In the genomic region with DNA sequence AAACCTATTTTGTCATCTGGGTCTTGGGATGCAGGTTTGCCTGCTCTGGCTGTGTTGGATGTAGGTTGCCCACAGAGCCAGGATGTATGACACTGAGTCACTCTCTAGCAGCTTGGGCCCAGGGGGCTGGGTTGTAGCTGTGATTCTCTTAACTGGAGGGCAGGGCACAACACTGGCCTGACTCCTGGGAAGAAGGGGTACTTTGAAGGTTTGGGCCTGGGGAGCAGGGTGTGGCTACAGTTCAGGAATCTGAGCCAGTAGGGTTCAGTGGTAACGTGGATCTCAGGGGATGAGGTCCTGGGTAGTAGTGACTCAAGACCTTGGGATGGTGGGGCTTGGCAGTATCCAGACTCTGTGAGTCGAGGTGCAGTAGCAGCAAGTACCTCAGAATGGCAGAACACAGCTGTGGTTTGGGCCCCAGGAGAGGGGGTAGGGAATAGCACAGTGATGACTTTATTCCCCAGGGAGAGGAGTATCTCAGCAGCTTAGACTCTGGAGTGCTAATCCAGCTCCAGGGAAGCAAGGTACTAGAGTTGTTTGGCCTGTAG, we compare ENCODE assay signal across 10 cellular contexts. TPM values are rescaled to one million over a fixed set of nuclear protein-coding genes. Genes with fewer than 3 reads are reported as not detected.
A peak's percentile ranks its signal among the peaks of the same experiment; 100 is the strongest.
DNase-seq lines count a peak whose midpoint lies in the region; ATAC-seq and TF ChIP-seq lines count a peak whose summit lies in the region.
"Had no signal": no experiment of that assay in that cellular context is flagged by ENCODE, and none has a peak within 500 bp of the region (broad histone marks: within the 10 kb centered on the region; RNA-seq: fewer than 3 reads in every experiment).

No MANE protein-coding gene starts in this region.

- H2AFZ ChIP-seq in DND-41 (ENCODE audit: low read depth, low read length) = no peak overlapping the region
- H2AFZ ChIP-seq in neuronal stem cell (ENCODE audit: low read length) = no peak overlapping the region

- peaks cover 15% of the 10 kb centered on the region for H3K9me3 ChIP-seq in DND-41 (ENCODE audit: insufficient read depth, low read length, severe bottlenecking)
- H3K9me3 ChIP-seq in MG63 = peaks cover 18% of the 10 kb centered on the region
- peaks cover 0 to 18% of the 10 kb centered on the region in 2 donors for H3K9me3 ChIP-seq in neuronal stem cell (replicated peaks in 1 of 2; ENCODE audit: control insufficient read depth in 2 of 2, insufficient read depth in 1 of 2, low read depth in 1 of 2, low read length in 2 of 2)
- no peaks in the 10 kb centered on the region for H3K9me3 ChIP-seq in testis

- TF ChIP-seq CTCF in DND-41 (IDR thresholded peaks at IDR 0.05; ENCODE audit: borderline replicate concordance, extremely low read depth, low read length, poor library complexity, severe bottlenecking) (no peak), coronary artery (IDR thresholded peaks at IDR 0.05) (no peak), testis (IDR thresholded peaks at IDR 0.05) (no peak)

- no peak overlapping the region for H3K4me3 ChIP-seq in DND-41 (ENCODE audit: low read depth in 1 of 2, low read length in 2 of 2)
- no peak overlapping the region for H3K4me3 ChIP-seq in MG63
- H3K4me3 ChIP-seq in coronary artery = peak overlapping the region; percentile 8
- no peak overlapping the region for H3K4me3 ChIP-seq in neuronal stem cell (ENCODE audit: low read length in 2 of 2)
- H3K4me3 ChIP-seq in testis = no peak overlapping the region

- peak overlapping the region; percentile 31 for H3K23ac ChIP-seq in neuronal stem cell (ENCODE audit: low read depth, low read length, poor library complexity)

- H3K36me3 ChIP-seq in DND-41 (ENCODE audit: insufficient read depth, low read length) (peaks cover 12% of the 10 kb centered on the region; the same call in 1 of the 2 replicates), MG63 (peaks cover 23% of the 10 kb centered on the region), neuronal stem cell (replicated peaks in 1 of 2; ENCODE audit: control insufficient read depth in 2 of 2, insufficient read depth in 2 of 2, low read length in 2 of 2) (no peaks in the 10 kb centered on the region), testis (ENCODE audit: low read depth, missing control alignments) (no peaks in the 10 kb centered on the region)

- no peak overlapping the region for H2AK5ac ChIP-seq in neuronal stem cell (ENCODE audit: low read depth, low read length)

- H2BK5ac ChIP-seq in neuronal stem cell (ENCODE audit: low read length) = no peak overlapping the region

- H3K79me2 ChIP-seq in DND-41 (ENCODE audit: insufficient read depth, low read length) = peaks cover 97% of the 10 kb centered on the region

- H3K36me3 Mint-ChIP-seq in activated T-helper 1 cell treated with anti-CD3 and anti-CD28 coated beads, Interleukin-12 subunit alpha, Interleukin-12 subunit beta, Interleukin-2, Interleukin-4 antibody, amounts not matched to agents 30 ng/mL and 10 ng/mL and 1 ng/mL, durations not matched to agents 14 hours and 24 hours and 36 hours (ENCODE audit: low read depth) = peaks cover 28% of the 10 kb centered on the region

- H3K14ac ChIP-seq in neuronal stem cell (ENCODE audit: low read length) = peak overlapping the region; percentile 73

- H2BK120ac ChIP-seq in neuronal stem cell (ENCODE audit: low read depth, low read length) = no peak overlapping the region

- H3K4me2 ChIP-seq in DND-41 (ENCODE audit: insufficient read depth, low read length) = no peak overlapping the region
- H3K4me2 ChIP-seq in neuronal stem cell (ENCODE audit: insufficient read depth, low read length, poor library complexity, severe bottlenecking) = no peak overlapping the region

- no peak overlapping the region for H2BK12ac ChIP-seq in neuronal stem cell (ENCODE audit: low read length)

- H3K9ac ChIP-seq in DND-41 (ENCODE audit: low read depth, low read length) (no peak overlapping the region), neuronal stem cell (ENCODE audit: low read depth, low read length, poor library complexity) (no peak overlapping the region)

- no peak for TF ChIP-seq POLR2A in testis (IDR thresholded peaks at IDR 0.05)

- no peak overlapping the region for H4K91ac ChIP-seq in neuronal stem cell (ENCODE audit: low read depth, low read length, poor library complexity)

- no peak overlapping the region for H3K4ac ChIP-seq in neuronal stem cell (ENCODE audit: low read length)

- no peak overlapping the region for H3K18ac ChIP-seq in neuronal stem cell (ENCODE audit: low read length)

- H3K9me3 Mint-ChIP-seq in activated T-helper 1 cell treated with anti-CD3 and anti-CD28 coated beads, Interleukin-12 subunit alpha, Interleukin-12 subunit beta, Interleukin-2, Interleukin-4 antibody, amounts not matched to agents 30 ng/mL and 10 ng/mL and 1 ng/mL, durations not matched to agents 14 hours and 24 hours and 36 hours = peaks cover 27% of the 10 kb centered on the region

- H3K27ac ChIP-seq in DND-41 (ENCODE audit: low read length) = no peak overlapping the region; the same call in 1 of the 2 replicates
- no peak overlapping the region for H3K27ac ChIP-seq in coronary artery
- no peak overlapping the region for H3K27ac ChIP-seq in neuronal stem cell (replicated peaks; ENCODE audit: low read length)
- H3K27ac ChIP-seq in testis = no peak overlapping the region

- no peak overlapping the region for H4K8ac ChIP-seq in neuronal stem cell (ENCODE audit: low read depth, low read length)

- intact Hi-C loops in activated T-helper 1 cell treated with anti-CD3 and anti-CD28 coated beads, Interleukin-12 subunit alpha, Interleukin-12 subunit beta, Interleukin-2, Interleukin-4 antibody, amounts not matched to agents 30 ng/mL and 10 ng/mL and 1 ng/mL, durations not matched to agents 14 hours and 24 hours and 36 hours (cut with micrococcal nuclease) = no loop called here
- intact Hi-C loops in testis (cut with DNase I; ENCODE audit: low total_unique reads) = no loop called here

- H4K20me1 ChIP-seq in DND-41 (ENCODE audit: insufficient read depth, low read length) = peaks cover 30% of the 10 kb centered on the region

- H3K27ac Mint-ChIP-seq in activated T-helper 1 cell treated with anti-CD3 and anti-CD28 coated beads, Interleukin-12 subunit alpha, Interleukin-12 subunit beta, Interleukin-2, Interleukin-4 antibody, amounts not matched to agents 30 ng/mL and 10 ng/mL and 1 ng/mL, durations not matched to agents 14 hours and 24 hours and 36 hours = no peak overlapping the region

- no CpG with 5 or more reads among the region's 2 CpGs for WGBS in neuronal stem cell (ENCODE audit: extremely low coverage in 2 of 2, insufficient read length in 2 of 2, insufficient replicate concordance in 1 of 2), 2 donors
- 75 to 93% methylated on average over 2 of the region's 2 CpGs for WGBS in testis, 2 donors

- H3K4me1 ChIP-seq in DND-41 (ENCODE audit: insufficient read depth, low read length) = no peaks in the 10 kb centered on the region
- no peaks in the 10 kb centered on the region for H3K4me1 ChIP-seq in neuronal stem cell (ENCODE audit: control insufficient read depth in 2 of 2, insufficient read depth in 1 of 2, low read depth in 1 of 2, low read length in 2 of 2)
- H3K4me1 ChIP-seq in testis = no peaks in the 10 kb centered on the region

- ATAC-seq in DND-41 (ENCODE audit: insufficient read depth, low read depth) = peak; percentile 48; the same call in 2 of the 3 replicates
- ATAC-seq in HG03095 (IDR thresholded peaks at IDR 0.05; ENCODE audit: unreplicated experiment) = no peak
- ATAC-seq: left colon had no signal

- peaks cover 8% of the 10 kb centered on the region for H3K79me1 ChIP-seq in neuronal stem cell (ENCODE audit: low read depth, low read length)

- H3K27me3 ChIP-seq in DND-41 (ENCODE audit: insufficient read depth, low read length, poor library complexity) = no peaks in the 10 kb centered on the region
- no peaks in the 10 kb centered on the region for H3K27me3 ChIP-seq in MG63
- H3K27me3 ChIP-seq in neuronal stem cell (ENCODE audit: control insufficient read depth in 3 of 3, insufficient read depth in 3 of 3, low read depth in 1 of 3, low read length in 3 of 3) = no peaks in the 10 kb centered on the region
- H3K27me3 ChIP-seq in testis = no peaks in the 10 kb centered on the region

- peaks cover 19% of the 10 kb centered on the region for H3K4me1 Mint-ChIP-seq in activated T-helper 1 cell treated with anti-CD3 and anti-CD28 coated beads, Interleukin-12 subunit alpha, Interleukin-12 subunit beta, Interleukin-2, Interleukin-4 antibody, amounts not matched to agents 30 ng/mL and 10 ng/mL and 1 ng/mL, durations not matched to agents 14 hours and 24 hours and 36 hours (ENCODE audit: low read depth)

- H3K27me3 Mint-ChIP-seq in activated T-helper 1 cell treated with anti-CD3 and anti-CD28 coated beads, Interleukin-12 subunit alpha, Interleukin-12 subunit beta, Interleukin-2, Interleukin-4 antibody, amounts not matched to agents 30 ng/mL and 10 ng/mL and 1 ng/mL, durations not matched to agents 14 hours and 24 hours and 36 hours (ENCODE audit: insufficient read depth) = no peaks in the 10 kb centered on the region

- no peak for DNase-seq in DND-41
- peak; percentile 80 for DNase-seq in MG63
- DNase-seq in coronary artery (ENCODE audit: low spot score) = no peak
- DNase-seq in neuronal stem cell (ENCODE audit: low spot score) = no peak
- DNase-seq in activated T-helper 1 cell treated with anti-CD3 and anti-CD28 coated beads, Interleukin-12 subunit alpha, Interleukin-12 subunit beta, Interleukin-2, Interleukin-4 antibody, amounts not matched to agents 30 ng/mL and 10 ng/mL and 1 ng/mL, durations not matched to agents 14 hours and 24 hours and 36 hours (ENCODE audit: low spot score) = no peak
- DNase-seq in testis = no peak
- no peak for DNase-seq in DMS79 treated with DMSO at 0.1 percent for 48 hours (lab: John Stamatoyannopoulos, UW)
- DNase-seq: left colon, NCI-H1092 treated with DMSO at 0.1 percent for 48 hours had no signal

- no peak overlapping the region for H3K4me3 Mint-ChIP-seq in activated T-helper 1 cell treated with anti-CD3 and anti-CD28 coated beads, Interleukin-12 subunit alpha, Interleukin-12 subunit beta, Interleukin-2, Interleukin-4 antibody, amounts not matched to agents 30 ng/mL and 10 ng/mL and 1 ng/mL, durations not matched to agents 14 hours and 24 hours and 36 hours

- H2BK15ac ChIP-seq in neuronal stem cell (ENCODE audit: low read length) = no peak overlapping the region

RNA-seq across cellular contexts. Expression of a gene that starts 25.7 kb away (rescaled TPM):
- 10.5 and 12.0 TPM in 2 replicates for total RNA-seq in MG63 (2014; rRNA removed; shearing (Covaris generic); ENCODE audit: low replicate concordance)
- polyA plus RNA-seq in neuronal stem cell (2013, experiment 1 of 2) = 26.4 TPM
- 26.6 TPM for polyA plus RNA-seq in neuronal stem cell (2013, experiment 2 of 2)
- total RNA-seq in activated T-helper 1 cell treated with anti-CD3 and anti-CD28 coated beads, Interleukin-12 subunit alpha, Interleukin-12 subunit beta, Interleukin-2, Interleukin-4 antibody, amounts not matched to agents 30 ng/mL and 10 ng/mL and 1 ng/mL, durations not matched to agents 14 hours and 24 hours and 36 hours = 41.3 and 41.8 TPM in 2 replicates
- total RNA-seq in testis = 10 to 100 TPM; 42.3 to 44.0 TPM
- polyA plus RNA-seq in testis (ENCODE audit: insufficient read depth, low read depth, low replicate concordance) = 52.9 TPM
